ENCODE assay signal across 1 cellular context in the genomic region with DNA sequence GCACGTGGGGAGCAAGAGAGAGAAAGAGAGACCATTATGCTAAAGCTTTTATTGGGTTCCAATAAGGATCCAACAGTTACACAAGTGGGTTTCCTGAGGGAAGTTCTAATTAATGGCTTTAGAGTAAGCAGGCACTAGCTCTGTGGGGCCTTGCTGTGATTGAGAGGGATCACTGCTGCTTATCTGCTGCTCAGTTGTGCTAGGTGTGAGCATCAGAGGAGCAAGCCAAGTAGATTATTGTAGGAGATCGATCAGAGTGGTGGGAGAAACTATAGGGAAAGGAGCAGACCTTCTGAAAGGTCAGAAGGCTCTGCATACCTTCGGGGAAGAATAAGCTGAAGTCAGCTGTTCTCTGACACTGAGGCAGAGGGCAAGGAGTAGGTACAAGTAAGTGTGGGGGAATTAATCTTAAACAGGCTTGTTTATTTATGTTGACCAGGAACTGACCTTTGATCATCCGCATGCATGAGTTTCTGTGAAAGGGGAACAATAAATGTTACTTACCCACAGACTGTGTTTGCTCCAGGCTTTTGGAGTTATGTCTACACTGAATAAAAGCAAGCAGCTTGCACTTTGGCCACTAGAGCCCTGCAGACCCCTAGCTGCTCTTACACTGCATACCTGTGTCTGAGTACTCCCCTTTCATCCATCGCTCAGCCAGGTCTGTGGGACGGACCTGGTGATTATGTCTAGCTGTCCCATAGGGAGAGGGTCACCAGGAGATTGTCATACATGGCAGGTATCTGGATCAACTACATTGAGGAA.
TF ChIP-seq lines count a peak whose summit lies in the region.

No MANE protein-coding gene starts in this region.

TF ChIP-seq in GM23338, 12 proteins besides CTCF, POLR2A, EP300 and RAD21 (continued from another document):
- TF ChIP-seq, protein P1, sequence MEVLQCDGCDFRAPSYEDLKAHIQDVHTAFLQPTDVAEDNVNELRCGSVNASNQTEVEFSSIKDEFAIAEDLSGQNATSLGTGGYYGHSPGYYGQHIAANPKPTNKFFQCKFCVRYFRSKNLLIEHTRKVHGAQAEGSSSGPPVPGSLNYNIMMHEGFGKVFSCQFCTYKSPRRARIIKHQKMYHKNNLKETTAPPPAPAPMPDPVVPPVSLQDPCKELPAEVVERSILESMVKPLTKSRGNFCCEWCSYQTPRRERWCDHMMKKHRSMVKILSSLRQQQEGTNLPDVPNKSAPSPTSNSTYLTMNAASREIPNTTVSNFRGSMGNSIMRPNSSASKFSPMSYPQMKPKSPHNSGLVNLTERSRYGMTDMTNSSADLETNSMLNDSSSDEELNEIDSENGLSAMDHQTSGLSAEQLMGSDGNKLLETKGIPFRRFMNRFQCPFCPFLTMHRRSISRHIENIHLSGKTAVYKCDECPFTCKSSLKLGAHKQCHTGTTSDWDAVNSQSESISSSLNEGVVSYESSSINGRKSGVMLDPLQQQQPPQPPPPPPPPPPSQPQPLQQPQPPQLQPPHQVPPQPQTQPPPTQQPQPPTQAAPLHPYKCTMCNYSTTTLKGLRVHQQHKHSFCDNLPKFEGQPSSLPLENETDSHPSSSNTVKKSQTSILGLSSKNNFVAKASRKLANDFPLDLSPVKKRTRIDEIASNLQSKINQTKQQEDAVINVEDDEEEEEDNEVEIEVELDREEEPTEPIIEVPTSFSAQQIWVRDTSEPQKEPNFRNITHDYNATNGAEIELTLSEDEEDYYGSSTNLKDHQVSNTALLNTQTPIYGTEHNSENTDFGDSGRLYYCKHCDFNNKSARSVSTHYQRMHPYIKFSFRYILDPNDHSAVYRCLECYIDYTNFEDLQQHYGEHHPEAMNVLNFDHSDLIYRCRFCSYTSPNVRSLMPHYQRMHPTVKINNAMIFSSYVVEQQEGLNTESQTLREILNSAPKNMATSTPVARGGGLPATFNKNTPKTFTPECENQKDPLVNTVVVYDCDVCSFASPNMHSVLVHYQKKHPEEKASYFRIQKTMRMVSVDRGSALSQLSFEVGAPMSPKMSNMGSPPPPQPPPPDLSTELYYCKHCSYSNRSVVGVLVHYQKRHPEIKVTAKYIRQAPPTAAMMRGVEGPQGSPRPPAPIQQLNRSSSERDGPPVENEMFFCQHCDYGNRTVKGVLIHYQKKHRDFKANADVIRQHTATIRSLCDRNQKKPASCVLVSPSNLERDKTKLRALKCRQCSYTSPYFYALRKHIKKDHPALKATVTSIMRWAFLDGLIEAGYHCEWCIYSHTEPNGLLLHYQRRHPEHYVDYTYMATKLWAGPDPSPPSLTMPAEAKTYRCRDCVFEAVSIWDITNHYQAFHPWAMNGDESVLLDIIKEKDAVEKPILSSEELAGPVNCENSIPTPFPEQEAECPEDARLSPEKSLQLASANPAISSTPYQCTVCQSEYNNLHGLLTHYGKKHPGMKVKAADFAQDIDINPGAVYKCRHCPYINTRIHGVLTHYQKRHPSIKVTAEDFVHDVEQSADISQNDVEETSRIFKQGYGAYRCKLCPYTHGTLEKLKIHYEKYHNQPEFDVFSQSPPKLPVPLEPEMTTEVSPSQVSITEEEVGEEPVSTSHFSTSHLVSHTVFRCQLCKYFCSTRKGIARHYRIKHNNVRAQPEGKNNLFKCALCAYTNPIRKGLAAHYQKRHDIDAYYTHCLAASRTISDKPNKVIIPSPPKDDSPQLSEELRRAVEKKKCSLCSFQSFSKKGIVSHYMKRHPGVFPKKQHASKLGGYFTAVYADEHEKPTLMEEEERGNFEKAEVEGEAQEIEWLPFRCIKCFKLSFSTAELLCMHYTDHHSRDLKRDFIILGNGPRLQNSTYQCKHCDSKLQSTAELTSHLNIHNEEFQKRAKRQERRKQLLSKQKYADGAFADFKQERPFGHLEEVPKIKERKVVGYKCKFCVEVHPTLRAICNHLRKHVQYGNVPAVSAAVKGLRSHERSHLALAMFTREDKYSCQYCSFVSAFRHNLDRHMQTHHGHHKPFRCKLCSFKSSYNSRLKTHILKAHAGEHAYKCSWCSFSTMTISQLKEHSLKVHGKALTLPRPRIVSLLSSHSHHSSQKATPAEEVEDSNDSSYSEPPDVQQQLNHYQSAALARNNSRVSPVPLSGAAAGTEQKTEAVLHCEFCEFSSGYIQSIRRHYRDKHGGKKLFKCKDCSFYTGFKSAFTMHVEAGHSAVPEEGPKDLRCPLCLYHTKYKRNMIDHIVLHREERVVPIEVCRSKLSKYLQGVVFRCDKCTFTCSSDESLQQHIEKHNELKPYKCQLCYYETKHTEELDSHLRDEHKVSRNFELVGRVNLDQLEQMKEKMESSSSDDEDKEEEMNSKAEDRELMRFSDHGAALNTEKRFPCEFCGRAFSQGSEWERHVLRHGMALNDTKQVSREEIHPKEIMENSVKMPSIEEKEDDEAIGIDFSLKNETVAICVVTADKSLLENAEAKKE (CRISPR knock-in tag; IDR thresholded peaks at IDR 0.05), result no peak
- no peak for TF ChIP-seq STAT1 (IDR thresholded peaks at IDR 0.05; ENCODE audit: unreplicated experiment)
- TF ChIP-seq EZH2phosphoT487 (IDR thresholded peaks at IDR 0.05; ENCODE audit: unreplicated experiment), result no peak
